In the genomic region with DNA sequence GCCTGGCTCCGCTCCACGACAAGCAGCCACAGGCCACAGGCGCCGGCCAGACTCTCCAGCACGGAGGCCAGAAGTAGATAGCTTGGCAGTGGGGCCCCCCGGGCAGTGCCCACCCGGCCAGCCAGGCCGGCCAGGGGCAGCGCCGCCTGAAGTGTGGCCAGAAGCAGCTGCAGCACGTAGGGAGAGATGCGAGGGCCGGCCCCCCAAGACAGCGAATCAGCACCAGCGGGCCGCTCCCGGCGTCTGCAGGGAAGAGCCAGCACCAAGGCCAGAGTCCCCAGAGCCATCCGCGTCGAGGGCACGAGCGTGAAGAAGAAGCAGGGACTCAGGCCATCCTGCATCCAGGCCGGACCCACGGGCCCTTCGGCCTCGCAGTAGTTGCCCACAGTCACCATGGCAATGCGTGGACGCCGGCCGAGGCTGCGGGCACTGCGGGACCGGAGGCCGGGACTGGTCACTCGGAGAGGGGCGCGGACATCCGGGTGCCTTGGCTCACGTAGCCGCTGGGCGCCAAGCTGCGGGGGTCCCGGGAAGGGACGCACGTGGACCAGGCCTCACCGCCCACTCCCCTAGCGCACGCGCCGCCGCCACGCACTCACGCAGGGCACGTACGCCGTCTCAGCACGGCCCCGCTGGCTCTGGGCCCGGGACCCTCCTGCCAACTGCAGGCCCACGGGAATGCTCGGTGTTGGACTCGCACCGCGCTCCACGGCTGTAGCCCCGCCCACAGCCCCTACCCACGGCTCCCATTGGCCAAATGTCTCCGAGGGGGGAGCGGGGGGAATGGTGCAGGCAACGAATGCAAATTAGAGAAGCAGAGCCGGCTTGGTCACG, we compare ENCODE assay signal across 8 cellular contexts. TPM values are rescaled to one million over a fixed set of nuclear protein-coding genes. Genes with fewer than 3 reads are reported as not detected.
DNase-seq lines count a peak whose midpoint lies in the region; ATAC-seq and TF ChIP-seq lines count a peak whose summit lies in the region.

A gene (minus strand): TSS at position 680 of the 834 bp plus-strand sequence. CDS start 285 bp downstream, at position 395.

- peaks cover 17% of the 10 kb centered on the region for H3K4me1 Mint-ChIP-seq in activated naive CD4-positive, alpha-beta T cell treated with anti-CD3 and anti-CD28 coated beads, Interleukin-2, amount 50 U/mL, for 24 hours

- peak within 1 kb of the TSS; percentile 52 for H3K27ac Mint-ChIP-seq in activated naive CD4-positive, alpha-beta T cell treated with anti-CD3 and anti-CD28 coated beads, Interleukin-2, amount 50 U/mL, for 24 hours

- H3K27me3 Mint-ChIP-seq in activated naive CD4-positive, alpha-beta T cell treated with anti-CD3 and anti-CD28 coated beads, Interleukin-2, amount 50 U/mL, for 24 hours: no peaks in the 10 kb centered on the region

- peaks cover 6% of the 10 kb centered on the region for H3K36me3 Mint-ChIP-seq in activated naive CD4-positive, alpha-beta T cell treated with anti-CD3 and anti-CD28 coated beads, Interleukin-2, amount 50 U/mL, for 24 hours

- H3K4me3 Mint-ChIP-seq in activated naive CD4-positive, alpha-beta T cell treated with anti-CD3 and anti-CD28 coated beads, Interleukin-2, amount 50 U/mL, for 24 hours: peak within 1 kb of the TSS; percentile 79

- peak within 1 kb of the TSS; percentile 87 for H3K27ac ChIP-seq in substantia nigra (ENCODE audit: low read depth, low read length, poor library complexity, severe bottlenecking)

- DNase-seq in DMS 273 (lab: John Stamatoyannopoulos, UW; ENCODE audit: unreplicated experiment): peak; percentile 97
- DNase-seq in SK-N-DZ (ENCODE audit: low spot score): peak; percentile 96
- peak; percentile 95 for DNase-seq in germinal center (ENCODE audit: low spot score)
- peak; percentile 68 to 99 (median 94) for DNase-seq in nucleus accumbens (lab: John Stamatoyannopoulos, UW)
- peak; percentile 76 to 99 (median 94) for DNase-seq in substantia nigra (lab: John Stamatoyannopoulos, UW)

- TF ChIP-seq EP300 in Ishikawa (IDR thresholded peaks at IDR 0.05; ENCODE audit: borderline replicate concordance): no peak; the same call in 1 of the 2 replicates

- H3K9me3 Mint-ChIP-seq in activated naive CD4-positive, alpha-beta T cell treated with anti-CD3 and anti-CD28 coated beads, Interleukin-2, amount 50 U/mL, for 24 hours: no peaks in the 10 kb centered on the region

- ATAC-seq in GM21526 (IDR thresholded peaks at IDR 0.05; ENCODE audit: low FRiP score, unreplicated experiment): peak; percentile 58

- TF ChIP-seq RAD21 in Ishikawa (IDR thresholded peaks at IDR 0.05; ENCODE audit: low read depth): no peak

TF ChIP-seq in Ishikawa, 13 proteins besides CTCF, POLR2A, EP300 and RAD21:
- TF ChIP-seq ZBTB7A (IDR thresholded peaks at IDR 0.05; ENCODE audit: low read depth): peak; percentile 87
- TF ChIP-seq TEAD4 (IDR thresholded peaks at IDR 0.05): no peak
- TF ChIP-seq TCF12 (IDR thresholded peaks at IDR 0.05; ENCODE audit: low read depth): peak; percentile 37; the same call in 1 of the 2 replicates
- TF ChIP-seq, protein P1, sequence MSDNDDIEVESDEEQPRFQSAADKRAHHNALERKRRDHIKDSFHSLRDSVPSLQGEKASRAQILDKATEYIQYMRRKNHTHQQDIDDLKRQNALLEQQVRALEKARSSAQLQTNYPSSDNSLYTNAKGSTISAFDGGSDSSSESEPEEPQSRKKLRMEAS (IDR thresholded peaks at IDR 0.05): 0 out of 2 replicates have a peak, but pooled peaks have one; percentile 94
- no peak for TF ChIP-seq CEBPB (IDR thresholded peaks at IDR 0.05)
- TF ChIP-seq NFIC (IDR thresholded peaks at IDR 0.05): no peak
- no peak; the same call in 1 of the 2 replicates for TF ChIP-seq EGR1 (IDR thresholded peaks at IDR 0.05)
- TF ChIP-seq CREB1 (IDR thresholded peaks at IDR 0.05; ENCODE audit: low read depth): no peak
- TF ChIP-seq YY1 (IDR thresholded peaks at IDR 0.05; ENCODE audit: low read depth): no peak
- 0 out of 2 replicates have a peak, but pooled peaks have one; percentile 22 for TF ChIP-seq FOXM1 (IDR thresholded peaks at IDR 0.05; ENCODE audit: borderline replicate concordance, low read depth)
- TF ChIP-seq, protein P2, sequence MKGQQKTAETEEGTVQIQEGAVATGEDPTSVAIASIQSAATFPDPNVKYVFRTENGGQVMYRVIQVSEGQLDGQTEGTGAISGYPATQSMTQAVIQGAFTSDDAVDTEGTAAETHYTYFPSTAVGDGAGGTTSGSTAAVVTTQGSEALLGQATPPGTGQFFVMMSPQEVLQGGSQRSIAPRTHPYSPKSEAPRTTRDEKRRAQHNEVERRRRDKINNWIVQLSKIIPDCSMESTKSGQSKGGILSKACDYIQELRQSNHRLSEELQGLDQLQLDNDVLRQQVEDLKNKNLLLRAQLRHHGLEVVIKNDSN (IDR thresholded peaks at IDR 0.05): no peak; the same call in 1 of the 2 replicates
- TF ChIP-seq, protein P3, sequence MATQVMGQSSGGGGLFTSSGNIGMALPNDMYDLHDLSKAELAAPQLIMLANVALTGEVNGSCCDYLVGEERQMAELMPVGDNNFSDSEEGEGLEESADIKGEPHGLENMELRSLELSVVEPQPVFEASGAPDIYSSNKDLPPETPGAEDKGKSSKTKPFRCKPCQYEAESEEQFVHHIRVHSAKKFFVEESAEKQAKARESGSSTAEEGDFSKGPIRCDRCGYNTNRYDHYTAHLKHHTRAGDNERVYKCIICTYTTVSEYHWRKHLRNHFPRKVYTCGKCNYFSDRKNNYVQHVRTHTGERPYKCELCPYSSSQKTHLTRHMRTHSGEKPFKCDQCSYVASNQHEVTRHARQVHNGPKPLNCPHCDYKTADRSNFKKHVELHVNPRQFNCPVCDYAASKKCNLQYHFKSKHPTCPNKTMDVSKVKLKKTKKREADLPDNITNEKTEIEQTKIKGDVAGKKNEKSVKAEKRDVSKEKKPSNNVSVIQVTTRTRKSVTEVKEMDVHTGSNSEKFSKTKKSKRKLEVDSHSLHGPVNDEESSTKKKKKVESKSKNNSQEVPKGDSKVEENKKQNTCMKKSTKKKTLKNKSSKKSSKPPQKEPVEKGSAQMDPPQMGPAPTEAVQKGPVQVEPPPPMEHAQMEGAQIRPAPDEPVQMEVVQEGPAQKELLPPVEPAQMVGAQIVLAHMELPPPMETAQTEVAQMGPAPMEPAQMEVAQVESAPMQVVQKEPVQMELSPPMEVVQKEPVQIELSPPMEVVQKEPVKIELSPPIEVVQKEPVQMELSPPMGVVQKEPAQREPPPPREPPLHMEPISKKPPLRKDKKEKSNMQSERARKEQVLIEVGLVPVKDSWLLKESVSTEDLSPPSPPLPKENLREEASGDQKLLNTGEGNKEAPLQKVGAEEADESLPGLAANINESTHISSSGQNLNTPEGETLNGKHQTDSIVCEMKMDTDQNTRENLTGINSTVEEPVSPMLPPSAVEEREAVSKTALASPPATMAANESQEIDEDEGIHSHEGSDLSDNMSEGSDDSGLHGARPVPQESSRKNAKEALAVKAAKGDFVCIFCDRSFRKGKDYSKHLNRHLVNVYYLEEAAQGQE (IDR thresholded peaks at IDR 0.05; ENCODE audit: low read depth): peak; percentile 85
- peak; percentile 84 for TF ChIP-seq TAF1 (IDR thresholded peaks at IDR 0.05; ENCODE audit: low read depth)
TF ChIP-seq in Ishikawa: peak in this region for 6.

RNA-seq across cellular contexts. Expression of the gene that starts here (rescaled TPM):
- 24.6 and 37.6 TPM in 2 replicates for polyA plus RNA-seq in SK-N-DZ (2014; cell fraction: cytosol; rRNA removed)
- polyA plus RNA-seq in SK-N-DZ (2014; cell fraction: nucleus; rRNA removed): 154 and 165 TPM in 2 replicates

Comparison
In these comparisons a context has a peak if more than half of its experiments do, and no peak if none do; other contexts are left out.
1. Peak in every context shown above with its lines: DNase-seq, ATAC-seq and H3K27ac ChIP-seq.